Comparison of ENCODE assay signal across 8 cellular contexts in genomic region chr7:99379043-99379577, GRCh38. TPM values are rescaled to one million over a fixed set of nuclear protein-coding genes. Genes with fewer than 3 reads are reported as not detected.
DNase-seq lines count a peak whose midpoint lies in the region; ATAC-seq, FAIRE-seq and TF ChIP-seq lines count a peak whose summit lies in the region.

No MANE protein-coding gene starts in this region.

- H3K9me3 ChIP-seq in kidney (ENCODE audit: control insufficient read depth in 1 of 2, low read length in 2 of 2) = no peaks in the 10 kb centered on the region

- TF ChIP-seq CTCF in MCF 10A (IDR thresholded peaks at IDR 0.05; ENCODE audit: unreplicated experiment) = no peak
- TF ChIP-seq CTCF in kidney (IDR thresholded peaks at IDR 0.05; ENCODE audit: borderline replicate concordance, extremely low read depth, insufficient read depth) = no peak

- no peak overlapping the region for H3K9ac ChIP-seq in kidney (ENCODE audit: low read length in 2 of 2)

- FAIRE-seq in kidney (lab: Jason Lieb, UNC) = no peak

- H3K4me1 ChIP-seq in kidney (ENCODE audit: control insufficient read depth in 1 of 2, insufficient read depth in 1 of 2, low read depth in 1 of 2, low read length in 2 of 2) = peaks cover 0 to 28% of the 10 kb centered on the region in 2 donors

- H3K4me1 Mint-ChIP-seq in MCF 10A (ENCODE audit: insufficient read depth, unreplicated experiment) = peaks cover 18% of the 10 kb centered on the region

- H3K27ac ChIP-seq in kidney (ENCODE audit: low read depth in 2 of 2, low read length in 2 of 2) = peak overlapping the region; percentile 82 to 85

- no peaks in the 10 kb centered on the region for H3K36me3 ChIP-seq in kidney (ENCODE audit: control insufficient read depth in 1 of 2, insufficient read depth in 2 of 2, low read length in 2 of 2)

- no peaks in the 10 kb centered on the region for H3K27me3 Mint-ChIP-seq in MCF 10A (ENCODE audit: insufficient read depth, unreplicated experiment)

- H3K4me3 ChIP-seq in kidney (ENCODE audit: low read length in 2 of 2) = no peak overlapping the region

- H3K9me3 Mint-ChIP-seq in MCF 10A (ENCODE audit: unreplicated experiment) = no peaks in the 10 kb centered on the region

- peak; percentile 30 to 45 (median 33) for DNase-seq in stimulated activated CD4-positive, alpha-beta T cell treated with anti-CD3 and anti-CD28 coated beads, Interleukin-12 subunit alpha, Interleukin-12 subunit beta, amount 100 ng/mL, for 48 hours (ENCODE audit: low read depth in 2 of 3, low spot score in 1 of 3)
- no peak for DNase-seq in stimulated activated CD4-positive, alpha-beta T cell treated with anti-CD3 and anti-CD28 coated beads, Interleukin-12 subunit alpha, Interleukin-12 subunit beta, amount 100 ng/mL, for 4 hours
- DNase-seq in SKM-1 treated with dmso at 0.1 percent for 144 hours (lab: John Stamatoyannopoulos, UW; ENCODE audit: unreplicated experiment) (peak; percentile 82), MCF 10A (ENCODE audit: unreplicated experiment) (peak; percentile 92), kidney (no peak)
- peak; percentile 17 to 40 (median 31) for DNase-seq in stimulated activated CD4-positive, alpha-beta T cell treated with anti-CD3 and anti-CD28 coated beads, TNF-alpha, amount 100 ng/mL, for 24 hours (ENCODE audit: low read depth in 3 of 3)

- intact Hi-C loops in MCF 10A (cut with micrococcal nuclease) (loop anchor here (2.0 kb wide), 1 partner anchor 30 kb away; the partner anchor contains the start of genes BUD31 and PDAP1), kidney (cut with DNase I) (no loop called here)

- CTCF ChIA-PET in MCF 10A (lab: Yijun Ruan, JAX) = interaction anchor here (1.1 kb wide), 1 partner anchor 35 kb away, joined by 4 read pairs; no protein-coding TSS in a partner anchor

- H3K4me3 Mint-ChIP-seq in MCF 10A (ENCODE audit: unreplicated experiment) = peak overlapping the region; percentile 55

- no TSS peak for BruUV-seq in MCF 10A (replicated peaks; lab: Mats Ljungman, UMichigan)

- H3K36me3 Mint-ChIP-seq in MCF 10A (ENCODE audit: insufficient read depth, unreplicated experiment) = peaks cover 36% of the 10 kb centered on the region

- ATAC-seq in GM18873 (IDR thresholded peaks at IDR 0.05; ENCODE audit: low FRiP score, unreplicated experiment) (no peak), HG02571 (IDR thresholded peaks at IDR 0.05; ENCODE audit: unreplicated experiment) (no peak)

- H3K27ac Mint-ChIP-seq in MCF 10A (ENCODE audit: low read depth, unreplicated experiment) = peak overlapping the region; percentile 79

- POLR2A ChIA-PET in MCF 10A (lab: Yijun Ruan, JAX) = interaction anchor here (0.6 to 2.9 kb wide), 8 partner anchors 11 to 380 kb away, joined by 3 to 36 read pairs (median 3); partner anchors contain the start of genes BUD31 and PDAP1

RNA-seq across cellular contexts. Expression of gene ARPC1B, which starts 4.6 kb away (rescaled TPM):
- total RNA-seq in MCF 10A (2022) (174 and 192 TPM in 2 replicates), kidney (216 TPM)
- 74.1 TPM for polyA plus RNA-seq in kidney (ENCODE audit: insufficient read depth, low read depth, low replicate concordance)

RNA-seq across cellular contexts. Expression of gene PDAP1, which starts 29.3 kb away (rescaled TPM):
- total RNA-seq in MCF 10A (2022) (155 and 200 TPM in 2 replicates), kidney (84.7 TPM)
- 119 TPM for polyA plus RNA-seq in kidney (ENCODE audit: insufficient read depth, low read depth, low replicate concordance)

RNA-seq across cellular contexts. Expression of gene BUD31, which starts 29.7 kb away (rescaled TPM):
- total RNA-seq in MCF 10A (2022) = 224 and 262 TPM in 2 replicates
- 79.0 TPM for total RNA-seq in kidney
- polyA plus RNA-seq in kidney (ENCODE audit: insufficient read depth, low read depth, low replicate concordance) = 141 TPM

RNA-seq across cellular contexts. Expression of gene ARPC1A, which starts 53.4 kb away (rescaled TPM):
- total RNA-seq in MCF 10A (2022) (149 and 180 TPM in 2 replicates), kidney (119 TPM)
- 117 TPM for polyA plus RNA-seq in kidney (ENCODE audit: insufficient read depth, low read depth, low replicate concordance)

RNA-seq across cellular contexts. Expression of gene PTCD1, which starts 59.5 kb away (rescaled TPM):
- total RNA-seq in MCF 10A (2022) = 4.9 and 8.6 TPM in 2 replicates
- total RNA-seq in kidney = 5.4 TPM
- polyA plus RNA-seq in kidney (ENCODE audit: insufficient read depth, low read depth, low replicate concordance) = 2.9 TPM

Comparison
In these comparisons a context has a peak if more than half of its experiments do, and no peak if none do; other contexts are left out.
1. DNase-seq: peak in stimulated activated CD4-positive, alpha-beta T cell treated with anti-CD3 and anti-CD28 coated beads, Interleukin-12 subunit alpha, Interleukin-12 subunit beta, amount 100 ng/mL, for 48 hours (3 of 3), SKM-1 treated with dmso at 0.1 percent for 144 hours (single experiment), MCF 10A (single experiment) and stimulated activated CD4-positive, alpha-beta T cell treated with anti-CD3 and anti-CD28 coated beads, TNF-alpha, amount 100 ng/mL, for 24 hours (3 of 3); none in stimulated activated CD4-positive, alpha-beta T cell treated with anti-CD3 and anti-CD28 coated beads, Interleukin-12 subunit alpha, Interleukin-12 subunit beta, amount 100 ng/mL, for 4 hours (single experiment) and kidney (single experiment).